Comparison of ENCODE assay signal across 21 cellular contexts in the genomic region with DNA sequence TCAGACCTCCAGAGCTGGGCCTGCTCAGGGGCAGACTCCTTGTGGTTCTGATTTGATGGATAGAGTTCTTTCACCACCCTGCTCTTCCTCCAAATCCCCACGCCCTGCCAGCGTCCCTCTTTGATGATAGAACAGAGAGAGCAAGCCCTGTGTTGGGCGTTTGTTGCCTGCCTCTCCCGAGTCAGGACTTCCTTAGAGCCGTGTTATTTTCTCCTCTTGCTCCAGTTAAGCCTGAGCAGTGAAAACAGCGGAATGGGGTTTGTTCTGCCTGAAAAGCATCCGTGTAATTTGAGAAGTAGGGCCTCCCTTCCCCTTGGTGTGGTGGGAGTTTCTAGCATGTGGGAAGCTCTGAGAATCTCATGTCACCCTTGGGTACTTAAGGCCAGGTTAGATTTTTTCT. TPM values are rescaled to one million over a fixed set of nuclear protein-coding genes. Genes with fewer than 3 reads are reported as not detected.
DNase-seq lines count a peak whose midpoint lies in the region; ATAC-seq, FAIRE-seq and TF ChIP-seq lines count a peak whose summit lies in the region.
"Had no signal": no experiment of that assay in that cellular context is flagged by ENCODE, and none has a peak within 500 bp of the region (broad histone marks: within the 10 kb centered on the region; RNA-seq: fewer than 3 reads in every experiment).

No MANE protein-coding gene starts in this region.

- H3K27me3 ChIP-seq in skeletal muscle tissue (ENCODE audit: control insufficient read depth in 3 of 3, insufficient read depth in 3 of 3, low read length in 3 of 3), result no peaks in the 10 kb centered on the region
- H3K27me3 ChIP-seq: foreskin keratinocyte had no signal

- H3K9ac ChIP-seq in kidney (ENCODE audit: low read length in 2 of 2) (peak overlapping the region in 1 of 2 donors; percentile 26), skeletal muscle tissue (ENCODE audit: low read depth in 1 of 3, low read length in 3 of 3) (no peak overlapping the region)
- H3K9ac ChIP-seq: GM23248 had no signal

- intact Hi-C loops in Right ventricle myocardium inferior (cut with DNase I) (loop anchor here (5.0 kb wide), 1 partner anchor 39 kb away; a partner anchor contains a TSS), cardiac septum (cut with DNase I) (no loop called here), kidney (cut with DNase I) (no loop called here)

- H3K4me1 ChIP-seq in kidney (ENCODE audit: control insufficient read depth in 1 of 2, insufficient read depth in 1 of 2, low read depth in 1 of 2, low read length in 2 of 2) (peaks cover 18 to 38% of the 10 kb centered on the region in 2 donors), skeletal muscle tissue (ENCODE audit: control insufficient read depth in 3 of 3, insufficient read depth in 3 of 3, low read length in 3 of 3) (peaks cover 72 to 82% (median 78%) of the 10 kb centered on the region in 3 donors)
- H3K4me1 ChIP-seq: foreskin keratinocyte had no signal

- DNase-seq in Right ventricle myocardium inferior (ENCODE audit: missing footprints) (peak; percentile 44), cardiac septum (ENCODE audit: low spot score) (no peak), astrocyte of the hippocampus (ENCODE audit: low read depth, low spot score) (peak; percentile 47), kidney (peak; percentile 47), GDM1 (lab: John Stamatoyannopoulos, UW) (no peak), NCI-H2029 (lab: John Stamatoyannopoulos, UW) (no peak)
- DNase-seq in effector CD4-positive, alpha-beta T cell, result no peak
- DNase-seq: activated CD4-positive, alpha-beta T cell treated with anti-CD3 and anti-CD28 coated beads, Interleukin-2, amount 50 U/mL, for 1 hour; activated gamma-delta T cell; COR-L47; foreskin keratinocyte; GM23248; Kasumi-1; NCI-H1092 treated with DMSO at 0.1 percent for 48 hours; NCI-H2081 treated with DMSO at 0.1 percent for 48 hours; NCI-H524; stimulated activated CD4-positive, alpha-beta T cell treated with anti-CD3 and anti-CD28 coated beads, Interleukin-4, amount 100 ng/mL, for 24 hours; T-cell had no signal

- H3K4me3 ChIP-seq in kidney (ENCODE audit: low read length in 2 of 2) (no peak overlapping the region), skeletal muscle tissue (ENCODE audit: low read length in 3 of 3) (no peak overlapping the region)
- H3K4me3 ChIP-seq: GM23248 had no signal

- FAIRE-seq in kidney (lab: Jason Lieb, UNC), result no peak
- FAIRE-seq: colon had no signal

- H3K27ac ChIP-seq in kidney (ENCODE audit: low read depth in 2 of 2, low read length in 2 of 2) (no peak overlapping the region), skeletal muscle tissue (ENCODE audit: low read depth, low read length) (peak overlapping the region; percentile 44)
- H3K27ac ChIP-seq: 22Rv1, foreskin keratinocyte, GM23248 had no signal

- ATAC-seq in Right ventricle myocardium inferior, result no peak
- ATAC-seq: foreskin keratinocyte, T-cell had no signal

- peaks cover 0 to 5% of the 10 kb centered on the region in 2 donors for H3K36me3 ChIP-seq in kidney (ENCODE audit: control insufficient read depth in 1 of 2, insufficient read depth in 2 of 2, low read length in 2 of 2)
- H3K36me3 ChIP-seq in skeletal muscle tissue (ENCODE audit: control insufficient read depth in 3 of 3, insufficient read depth in 3 of 3, low read length in 3 of 3), result peaks cover 0 to 7% (median 2%) of the 10 kb centered on the region in 3 donors

- H3K9me3 ChIP-seq in kidney (ENCODE audit: control insufficient read depth in 1 of 2, low read length in 2 of 2) (no peaks in the 10 kb centered on the region), skeletal muscle tissue (ENCODE audit: control insufficient read depth in 3 of 3, low read length in 3 of 3) (no peaks in the 10 kb centered on the region)

- no peak for TF ChIP-seq CTCF in kidney (IDR thresholded peaks at IDR 0.05; ENCODE audit: borderline replicate concordance, extremely low read depth, insufficient read depth)

RNA-seq across cellular contexts. Expression of a gene that starts 22.1 kb away (rescaled TPM):
- total RNA-seq in Right ventricle myocardium inferior (50.3 TPM), cardiac septum (56.6 TPM), kidney (82.6 TPM), skeletal muscle tissue (18.3 TPM)
- 49.6 TPM for polyA plus RNA-seq in kidney (ENCODE audit: insufficient read depth, low read depth, low replicate concordance)

RNA-seq across cellular contexts. Expression of a gene that starts 36.8 kb away (rescaled TPM):
- total RNA-seq in Right ventricle myocardium inferior (39.1 TPM), cardiac septum (48.2 TPM), kidney (98.6 TPM), skeletal muscle tissue (8.9 TPM)
- polyA plus RNA-seq in kidney (ENCODE audit: insufficient read depth, low read depth, low replicate concordance), result 25.0 TPM

RNA-seq across cellular contexts. Expression of a gene that starts 37.8 kb away (rescaled TPM):
- total RNA-seq in Right ventricle myocardium inferior, result 6.1 TPM
- 7.7 TPM for total RNA-seq in cardiac septum
- total RNA-seq in kidney, result 25.8 TPM
- 33.8 TPM for polyA plus RNA-seq in kidney (ENCODE audit: insufficient read depth, low read depth, low replicate concordance)
- total RNA-seq in skeletal muscle tissue, result 15.7 TPM

RNA-seq across cellular contexts. Expression of a gene that starts 47.0 kb away (rescaled TPM):
- total RNA-seq in Right ventricle myocardium inferior (4.1 TPM), cardiac septum (4.7 TPM), kidney (262 TPM), skeletal muscle tissue (4.7 TPM)
- 181 TPM for polyA plus RNA-seq in kidney (ENCODE audit: insufficient read depth, low read depth, low replicate concordance)
- total RNA-seq: GM23248 had no signal
- polyA plus RNA-seq: GM23248 had no signal

Comparison
In these comparisons a context has a peak if more than half of its experiments do, and no peak if none do; other contexts are left out.
1. DNase-seq: peak in Right ventricle myocardium inferior (single experiment), astrocyte of the hippocampus (single experiment) and kidney (single experiment); none in cardiac septum (single experiment), GDM1 (single experiment), effector CD4-positive, alpha-beta T cell (single experiment) and NCI-H2029 (single experiment).